1 cellular context compared by ENCODE assay signal in genomic region chr2:130338793-130339345, GRCh38.
TF ChIP-seq lines count a peak whose summit lies in the region.

No MANE protein-coding gene starts in this region.

TF ChIP-seq in K562, 482 proteins besides CTCF, POLR2A, EP300 and RAD21:
- TF ChIP-seq ZNF124 (CRISPR knock-in tag; IDR thresholded peaks at IDR 0.05) (no peak), ETV5 (CRISPR knock-in tag; IDR thresholded peaks at IDR 0.05; ENCODE audit: low read depth) (0 out of 2 replicates have a peak, but pooled peaks have one; percentile 32), CREM (IDR thresholded peaks at IDR 0.05; ENCODE audit: low read depth) (no peak), FOXP1 (CRISPR knock-in tag; IDR thresholded peaks at IDR 0.05) (0 out of 2 replicates have a peak, but pooled peaks have one; percentile 26), RBFOX2 (IDR thresholded peaks at IDR 0.05; ENCODE audit: low read depth, low read length) (peak; percentile 60), ID3 (CRISPR knock-in tag; IDR thresholded peaks at IDR 0.05) (no peak), ID3 (tag; IDR thresholded peaks at IDR 0.05) (0 out of 2 replicates have a peak, but pooled peaks have one; percentile 56), POLR2G (IDR thresholded peaks at IDR 0.05; ENCODE audit: low read depth, low read length) (0 out of 2 replicates have a peak, but pooled peaks have one; percentile 24), KLF16 (IDR thresholded peaks at IDR 0.05) (no peak)
